In genomic region chr17:2593846-2594656, GRCh38 we compare ENCODE assay signal across 8 cellular contexts. TPM values are rescaled to one million over a fixed set of nuclear protein-coding genes. Genes with fewer than 3 reads are reported as not detected.
DNase-seq lines count a peak whose midpoint lies in the region; ATAC-seq and TF ChIP-seq lines count a peak whose summit lies in the region.

No MANE protein-coding gene starts in this region.

- peaks cover 34% of the 10 kb centered on the region for H3K4me1 Mint-ChIP-seq in activated naive CD4-positive, alpha-beta T cell treated with anti-CD3 and anti-CD28 coated beads, Interleukin-2, amount 50 U/mL, for 24 hours

- peak overlapping the region; percentile 99 for H3K9ac ChIP-seq in SK-N-SH

- H3K79me2 ChIP-seq in SK-N-SH (ENCODE audit: insufficient read depth) (peaks cover 52% of the 10 kb centered on the region), osteoblast (ENCODE audit: insufficient read depth, low read length) (peaks cover 52% of the 10 kb centered on the region)

- peak overlapping the region; percentile 95 for H3K4me3 Mint-ChIP-seq in activated naive CD4-positive, alpha-beta T cell treated with anti-CD3 and anti-CD28 coated beads, Interleukin-2, amount 50 U/mL, for 24 hours

- WGBS in SK-N-SH (ENCODE audit: low lambda C conversion rate) = 3% methylated on average over 40 of the region's 73 CpGs

- H3K36me3 ChIP-seq in SK-N-SH (replicated peaks in 1 of 2; ENCODE audit: control insufficient read depth in 1 of 2, insufficient read depth in 2 of 2, low read length in 1 of 2) (peaks cover 0 to 4% of the 10 kb centered on the region in 2 experiments), osteoblast (ENCODE audit: insufficient read depth, low read length) (no peaks in the 10 kb centered on the region), thoracic aorta (no peaks in the 10 kb centered on the region)

- peaks cover 4 to 13% of the 10 kb centered on the region in 2 experiments; a peak in 3 of 4 replicates for H3K4me1 ChIP-seq in SK-N-SH (ENCODE audit: control insufficient read depth in 1 of 2, insufficient read depth in 2 of 2, low read depth in 1 of 2, low read length in 1 of 2)
- H3K4me1 ChIP-seq in osteoblast (ENCODE audit: insufficient read depth, low read length) = peaks cover 18% of the 10 kb centered on the region
- H3K4me1 ChIP-seq in thoracic aorta (ENCODE audit: control insufficient read depth in 1 of 2, low read depth in 2 of 2) = peaks cover 34 to 49% of the 10 kb centered on the region in 2 donors

- H3K4me2 ChIP-seq in SK-N-SH (peak overlapping the region; percentile 90), osteoblast (ENCODE audit: insufficient read depth, low read length) (peak overlapping the region; percentile 97)

- TF ChIP-seq EP300 in SK-N-SH (IDR thresholded peaks at IDR 0.05; ENCODE audit: borderline replicate concordance in 1 of 2, low read depth in 1 of 2, low read length in 1 of 2) = no peak

- H3K9me3 ChIP-seq in SK-N-SH (no peaks in the 10 kb centered on the region), osteoblast (ENCODE audit: low read depth, low read length) (no peaks in the 10 kb centered on the region), thoracic aorta (no peaks in the 10 kb centered on the region)

- H3K4me3 ChIP-seq in Jurkat, Clone E6-1 (ENCODE audit: low read length) = peak overlapping the region; percentile 89
- H3K4me3 ChIP-seq in SK-N-SH (ENCODE audit: low read depth in 2 of 2, low read length in 1 of 2) (peak overlapping the region; percentile 77 to 99), osteoblast (ENCODE audit: insufficient read depth, low read length) (peak overlapping the region; percentile 99), thoracic aorta (peak overlapping the region; percentile 100)

- peak overlapping the region; percentile 83; the same call in 1 of the 2 replicates for H2AFZ ChIP-seq in SK-N-SH (ENCODE audit: low read depth)
- H2AFZ ChIP-seq in osteoblast (ENCODE audit: low read length) = no peak overlapping the region

- H3K9me3 Mint-ChIP-seq in activated naive CD4-positive, alpha-beta T cell treated with anti-CD3 and anti-CD28 coated beads, Interleukin-2, amount 50 U/mL, for 24 hours = no peaks in the 10 kb centered on the region

- CTCF ChIA-PET in SK-N-SH (lab: Yijun Ruan, JAX) = interaction anchor here (0.6 kb wide), 1 partner anchor 179 kb away, joined by 3 read pairs; no protein-coding TSS in a partner anchor

- POLR2A ChIA-PET in SK-N-SH (lab: Yijun Ruan, JAX) = interaction anchor here (0.7 to 1.0 kb wide), 2 partner anchors 69 to 82 kb away, joined by 3 read pairs; partner anchors contain the start of gene METTL16

- H3K27ac ChIP-seq in SK-N-SH (ENCODE audit: low read depth in 2 of 2, low read length in 1 of 2) (peak overlapping the region; percentile 90 to 98), osteoblast (ENCODE audit: low read depth, low read length) (peak overlapping the region; percentile 89), thoracic aorta (peak overlapping the region; percentile 95 to 99)

- peak; percentile 85 for DNase-seq in Daoy (ENCODE audit: low read depth)
- DNase-seq in Jurkat, Clone E6-1 (ENCODE audit: low read depth, low spot score) = peak; percentile 67
- DNase-seq in SK-N-SH = peak; percentile 91
- DNase-seq in glomerular visceral epithelial cell (ENCODE audit: extremely low spot score) = peak; percentile 79
- peak; percentile 92 for DNase-seq in osteoblast (ENCODE audit: insufficient read length, low spot score, missing footprints)
- peak; percentile 53 for DNase-seq in thoracic aorta (ENCODE audit: low spot score)

- no peaks in the 10 kb centered on the region for H3K27me3 Mint-ChIP-seq in activated naive CD4-positive, alpha-beta T cell treated with anti-CD3 and anti-CD28 coated beads, Interleukin-2, amount 50 U/mL, for 24 hours

- no peaks in the 10 kb centered on the region for H3K9me2 ChIP-seq in SK-N-SH

- H3K27ac Mint-ChIP-seq in activated naive CD4-positive, alpha-beta T cell treated with anti-CD3 and anti-CD28 coated beads, Interleukin-2, amount 50 U/mL, for 24 hours = peak overlapping the region; percentile 92

- peaks cover 1% of the 10 kb centered on the region for H3K36me3 Mint-ChIP-seq in activated naive CD4-positive, alpha-beta T cell treated with anti-CD3 and anti-CD28 coated beads, Interleukin-2, amount 50 U/mL, for 24 hours

- TF ChIP-seq RAD21 in SK-N-SH (IDR thresholded peaks at IDR 0.05; ENCODE audit: low read length) = no peak

- ATAC-seq in GM21717 (IDR thresholded peaks at IDR 0.05; ENCODE audit: unreplicated experiment) (peak; percentile 29), thoracic aorta (ENCODE audit: insufficient number of reproducible peaks, low FRiP score, low read depth) (peak; percentile 58)

- H3F3A ChIP-seq in SK-N-SH (replicated peaks; ENCODE audit: insufficient read depth) = peaks cover 29% of the 10 kb centered on the region

- 0 out of 2 replicates have a peak, but pooled peaks have one; percentile 6 for TF ChIP-seq CTCF in SK-N-SH (IDR thresholded peaks at IDR 0.05)
- TF ChIP-seq CTCF in osteoblast (IDR thresholded peaks at IDR 0.05; ENCODE audit: extremely low read depth, low read depth, low read length) = no peak
- TF ChIP-seq CTCF in thoracic aorta (IDR thresholded peaks at IDR 0.05) = no peak

- H3K27me3 ChIP-seq in SK-N-SH (ENCODE audit: insufficient read depth) (no peaks in the 10 kb centered on the region), osteoblast (ENCODE audit: insufficient read depth, low read length) (no peaks in the 10 kb centered on the region), thoracic aorta (replicated peaks; ENCODE audit: insufficient read depth) (no peaks in the 10 kb centered on the region)

- H4K20me1 ChIP-seq in SK-N-SH (ENCODE audit: insufficient read depth) (peaks cover 47% of the 10 kb centered on the region), osteoblast (ENCODE audit: insufficient read depth, low read length) (peaks cover 46% of the 10 kb centered on the region)

TF ChIP-seq in SK-N-SH, 30 proteins besides CTCF, POLR2A, EP300 and RAD21 (continues in another document):
- no peak for TF ChIP-seq MEF2A (IDR thresholded peaks at IDR 0.05; ENCODE audit: borderline replicate concordance, low read depth)
- TF ChIP-seq, protein P1, sequence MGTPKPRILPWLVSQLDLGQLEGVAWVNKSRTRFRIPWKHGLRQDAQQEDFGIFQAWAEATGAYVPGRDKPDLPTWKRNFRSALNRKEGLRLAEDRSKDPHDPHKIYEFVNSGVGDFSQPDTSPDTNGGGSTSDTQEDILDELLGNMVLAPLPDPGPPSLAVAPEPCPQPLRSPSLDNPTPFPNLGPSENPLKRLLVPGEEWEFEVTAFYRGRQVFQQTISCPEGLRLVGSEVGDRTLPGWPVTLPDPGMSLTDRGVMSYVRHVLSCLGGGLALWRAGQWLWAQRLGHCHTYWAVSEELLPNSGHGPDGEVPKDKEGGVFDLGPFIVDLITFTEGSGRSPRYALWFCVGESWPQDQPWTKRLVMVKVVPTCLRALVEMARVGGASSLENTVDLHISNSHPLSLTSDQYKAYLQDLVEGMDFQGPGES (IDR thresholded peaks at IDR 0.05; ENCODE audit: low read depth, low read length) = no peak
- no peak for TF ChIP-seq TCF12 (IDR thresholded peaks at IDR 0.05)
- no peak for TF ChIP-seq NFIC (IDR thresholded peaks at IDR 0.05; ENCODE audit: borderline replicate concordance)
- TF ChIP-seq USF2 (IDR thresholded peaks at IDR 0.05; ENCODE audit: borderline replicate concordance, low read depth, low read length) = no peak
- no peak for TF ChIP-seq FOXM1 (IDR thresholded peaks at IDR 0.05; ENCODE audit: low read depth)
- TF ChIP-seq CHD2 (IDR thresholded peaks at IDR 0.05; ENCODE audit: low read length, partially characterized antibody) = no peak
- TF ChIP-seq JUND (IDR thresholded peaks at IDR 0.05) = no peak
- TF ChIP-seq NRF1 (IDR thresholded peaks at IDR 0.05; ENCODE audit: low read depth, low read length) = no peak
- TF ChIP-seq SMC3 (IDR thresholded peaks at IDR 0.05; ENCODE audit: low read depth, low read length) = no peak
- no peak for TF ChIP-seq FOXJ3 (CRISPR knock-in tag; IDR thresholded peaks at IDR 0.05)
- TF ChIP-seq REST (IDR thresholded peaks at IDR 0.05; ENCODE audit: low read depth, low read length) = no peak

RNA-seq across cellular contexts. Expression of gene PAFAH1B1, which starts 0.6 kb away (rescaled TPM):
- total RNA-seq in Daoy (2014; rRNA removed; shearing (Covaris generic)) = 127 and 128 TPM in 2 replicates
- polyA plus RNA-seq in Jurkat, Clone E6-1 (2012; ENCODE audit: insufficient read depth, insufficient read length) = 117 TPM
- polyA plus RNA-seq in SK-N-SH (2012; rRNA removed) = 37.3 and 47.3 TPM in 2 replicates
- polyA plus RNA-seq in SK-N-SH (2012; cell fraction: cytosol; rRNA removed) = 45.6 and 49.2 TPM in 2 replicates
- polyA plus RNA-seq in SK-N-SH (2012; cell fraction: nucleus; rRNA removed) = 61.0 and 71.3 TPM in 2 replicates
- total RNA-seq in osteoblast (113 and 128 TPM in 2 replicates), thoracic aorta (100 to 1,000 TPM; 102 to 164 TPM)

Comparison
In these comparisons a context has a peak if more than half of its experiments do, and no peak if none do; other contexts are left out.
1. Peak in every context shown above with its lines: DNase-seq, ATAC-seq, H3K4me3 ChIP-seq and H3K27ac ChIP-seq.